1 cellular context compared by ENCODE assay signal in the genomic region with DNA sequence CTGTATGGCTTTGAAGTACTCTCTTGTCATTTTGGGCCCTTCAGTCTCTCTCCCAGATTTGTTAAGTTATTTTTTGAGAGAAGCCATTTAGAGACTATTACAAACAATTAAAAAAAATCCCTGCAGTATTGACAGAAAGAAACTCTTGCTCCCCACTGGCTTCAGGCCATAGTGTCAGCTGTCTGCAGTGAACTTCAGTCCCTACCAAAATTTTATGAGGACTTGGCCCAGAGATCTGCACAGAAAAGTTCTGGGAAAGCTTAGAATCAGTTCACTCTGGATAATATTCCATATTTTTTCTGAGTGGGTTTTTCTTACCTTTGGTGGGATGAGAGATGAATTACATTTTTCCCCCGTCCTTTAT.
TF ChIP-seq lines count a peak whose summit lies in the region.

No MANE protein-coding gene starts in this region.

TF ChIP-seq in HepG2, 621 proteins besides CTCF, POLR2A, EP300 and RAD21 (continued from another document):
- TF ChIP-seq ZNF160 (CRISPR knock-in tag; IDR thresholded peaks at IDR 0.05), result 0 out of 2 replicates have a peak, but pooled peaks have one; percentile 15
